ENCODE assay signal across 8 cellular contexts in the genomic region with DNA sequence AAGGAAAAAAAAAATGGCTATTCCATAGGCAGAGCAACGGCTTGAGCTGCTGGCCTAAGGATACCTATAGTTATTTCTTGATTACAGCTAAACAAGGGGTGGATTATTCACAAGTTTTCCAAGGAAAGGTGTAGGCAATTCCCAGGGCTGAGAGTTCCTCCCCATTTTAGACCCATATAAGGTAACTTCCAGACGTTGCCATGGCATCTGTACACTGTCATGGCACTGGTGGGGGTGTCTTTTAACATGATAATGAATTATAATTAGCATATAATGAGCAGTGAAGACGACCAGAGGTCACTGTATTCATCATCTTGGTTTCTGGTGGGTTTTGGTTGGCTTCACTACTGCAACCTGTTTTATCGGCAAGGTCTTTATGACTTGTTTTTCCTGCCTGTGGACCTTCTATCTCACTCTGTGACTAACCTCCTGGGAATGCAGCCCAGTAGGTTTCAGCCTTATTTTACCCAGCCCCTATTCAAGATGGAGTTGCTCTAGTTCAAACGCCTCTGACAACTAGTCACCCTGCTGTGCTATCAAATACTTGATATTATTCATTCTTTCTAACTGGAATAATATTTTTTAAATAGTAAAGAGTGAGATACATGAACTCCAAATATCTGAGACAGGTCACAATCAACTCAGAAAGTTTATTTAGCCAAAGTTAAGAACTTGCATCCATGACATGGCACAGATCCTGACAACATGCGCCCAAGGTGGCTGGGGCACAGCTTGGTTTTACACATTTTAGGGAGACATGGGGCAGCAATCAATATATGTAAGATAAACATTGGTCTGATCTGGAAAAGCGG. TPM values are rescaled to one million over a fixed set of nuclear protein-coding genes. Genes with fewer than 3 reads are reported as not detected.
DNase-seq lines count a peak whose midpoint lies in the region; ATAC-seq and TF ChIP-seq lines count a peak whose summit lies in the region.

No MANE protein-coding gene starts in this region.

- peak overlapping the region; percentile 66 to 93 (median 86) for H3K4me2 ChIP-seq in BLaER1 treated with 17β-estradiol and CSF1 and Interleukin-3, amounts not matched to agents 10 nM and 100 nM
- H3K4me2 ChIP-seq in Loucy (ENCODE audit: low read depth, low read length, poor library complexity, severe bottlenecking), result peak overlapping the region; percentile 86

- no peaks in the 10 kb centered on the region for H3K9me2 ChIP-seq in Loucy (replicated peaks; ENCODE audit: low read depth, low read length)

- no peaks in the 10 kb centered on the region for H4K20me1 ChIP-seq in BLaER1 treated with 17β-estradiol and CSF1 and Interleukin-3, amounts not matched to agents 10 nM and 100 nM
- peaks cover 5% of the 10 kb centered on the region for H4K20me1 ChIP-seq in Loucy (ENCODE audit: insufficient read depth, low read length, poor library complexity, severe bottlenecking)

- no peaks in the 10 kb centered on the region for H3K9me3 ChIP-seq in BLaER1 treated with 17β-estradiol and CSF1 and Interleukin-3, amounts not matched to agents 10 nM and 100 nM (replicated peaks in 1 of 11)
- no peaks in the 10 kb centered on the region for H3K9me3 ChIP-seq in Loucy (ENCODE audit: insufficient read depth, low read depth, low read length)
- no peaks in the 10 kb centered on the region for H3K9me3 ChIP-seq in muscle layer of colon (ENCODE audit: low read length)

- peak overlapping the region; percentile 51 for H3K27ac Mint-ChIP-seq in chondrocyte (ENCODE audit: unreplicated experiment)

- no peak overlapping the region for H2AFZ ChIP-seq in Loucy (ENCODE audit: low read length)

- H3F3A ChIP-seq in Loucy (ENCODE audit: low read depth), result peaks cover 2% of the 10 kb centered on the region; the same call in 1 of the 2 replicates

- H3K4me1 ChIP-seq in BLaER1 treated with 17β-estradiol and CSF1 and Interleukin-3, amounts not matched to agents 10 nM and 100 nM, result peaks cover 15 to 29% (median 23%) of the 10 kb centered on the region in 10 experiments
- H3K4me1 ChIP-seq in Loucy (ENCODE audit: insufficient read depth, low read length, poor library complexity, severe bottlenecking) (peaks cover 34% of the 10 kb centered on the region), muscle layer of colon (ENCODE audit: insufficient read depth, low read length) (peaks cover 23% of the 10 kb centered on the region)

- H3K4me1 Mint-ChIP-seq in chondrocyte (ENCODE audit: low read depth), result peaks cover 23% of the 10 kb centered on the region

- H3K79me2 ChIP-seq in Loucy (ENCODE audit: insufficient read depth, low read length), result peaks cover 41% of the 10 kb centered on the region

- H3K4me3 Mint-ChIP-seq in chondrocyte (ENCODE audit: unreplicated experiment), result peak overlapping the region; percentile 100

- no peak for DNase-seq in chondrocyte (ENCODE audit: low spot score)
- DNase-seq in GM19238 (ENCODE audit: insufficient read length, low spot score), result no peak
- no peak for DNase-seq in middle frontal gyrus (ENCODE audit: extremely low spot score, low spot score)
- DNase-seq in mesenteric fat pad (ENCODE audit: low spot score), result no peak

- no peak for TF ChIP-seq CTCF in Loucy (conservative IDR thresholded peaks at IDR 0.05; ENCODE audit: low read length)
- no peak for TF ChIP-seq CTCF in chondrocyte (IDR thresholded peaks at IDR 0.05)

- peak overlapping the region; percentile 75 to 95 (median 82) for H3K4me3 ChIP-seq in BLaER1 treated with 17β-estradiol and CSF1 and Interleukin-3, amounts not matched to agents 10 nM and 100 nM
- H3K4me3 ChIP-seq in Loucy (ENCODE audit: low read length, poor library complexity, severe bottlenecking) (peak overlapping the region; percentile 93), muscle layer of colon (ENCODE audit: low read depth in 1 of 2, low read length in 2 of 2) (peak overlapping the region; percentile 18 to 64)

- no peak overlapping the region for H3K27ac ChIP-seq in BLaER1 treated with 17β-estradiol and CSF1 and Interleukin-3, amounts not matched to agents 10 nM and 100 nM
- no peak overlapping the region for H3K27ac ChIP-seq in muscle layer of colon (ENCODE audit: low read depth, low read length)

- H3K27me3 Mint-ChIP-seq in chondrocyte (ENCODE audit: low read depth), result no peaks in the 10 kb centered on the region

- H3K36me3 Mint-ChIP-seq in chondrocyte (ENCODE audit: low read depth), result no peaks in the 10 kb centered on the region

- no peaks in the 10 kb centered on the region for H3K27me3 ChIP-seq in BLaER1 treated with 17β-estradiol and CSF1 and Interleukin-3, amounts not matched to agents 10 nM and 100 nM
- H3K27me3 ChIP-seq in Loucy (ENCODE audit: insufficient read depth, low read length, poor library complexity, severe bottlenecking) (no peaks in the 10 kb centered on the region), muscle layer of colon (ENCODE audit: control insufficient read depth in 1 of 2, insufficient read depth in 2 of 2, low read length in 2 of 2) (no peaks in the 10 kb centered on the region)

- peaks cover 4 to 14% (median 5%) of the 10 kb centered on the region in 11 experiments; a peak in 18 of 22 replicates for H3K36me3 ChIP-seq in BLaER1 treated with 17β-estradiol and CSF1 and Interleukin-3, amounts not matched to agents 10 nM and 100 nM
- H3K36me3 ChIP-seq in Loucy (ENCODE audit: insufficient read depth, low read length), result no peaks in the 10 kb centered on the region
- no peaks in the 10 kb centered on the region for H3K36me3 ChIP-seq in muscle layer of colon (ENCODE audit: insufficient read depth, low read length)

- no peak for ATAC-seq in GM19455 (IDR thresholded peaks at IDR 0.05; ENCODE audit: unreplicated experiment)

- H3K9ac ChIP-seq in BLaER1 treated with 17β-estradiol and CSF1 and Interleukin-3, amounts not matched to agents 10 nM and 100 nM, result peak overlapping the region in 9 of 11 experiments; percentile 94 to 99 (median 97); a peak in 12 of 22 replicates
- H3K9ac ChIP-seq in Loucy (ENCODE audit: low read depth, low read length, poor library complexity, severe bottlenecking) (peak overlapping the region; percentile 93), muscle layer of colon (ENCODE audit: low read length) (no peak overlapping the region)

- no peaks in the 10 kb centered on the region for H3K9me3 Mint-ChIP-seq in chondrocyte (ENCODE audit: low read depth)

RNA-seq across cellular contexts. Expression of a gene that starts 1.4 kb away (rescaled TPM):
- total RNA-seq in chondrocyte, result 24.5 to 28.2 TPM (median 25.3 TPM) in 3 replicates
- 23.0 TPM for total RNA-seq in mesenteric fat pad

RNA-seq across cellular contexts. Expression of a gene that starts 42.7 kb away (rescaled TPM):
- total RNA-seq in chondrocyte (not detected in 3 replicates), mesenteric fat pad (16.6 TPM)

Comparison
In these comparisons a context has a peak if more than half of its experiments do, and no peak if none do; other contexts are left out.
1. H3K4me3 ChIP-seq: peak in every context shown above with its lines; median percentile 93 in Loucy; 82 in BLaER1 treated with 17β-estradiol and CSF1 and Interleukin-3, amounts not matched to agents 10 nM and 100 nM; 41 in muscle layer of colon.
2. RNA of a gene that starts 42.7 kb away (total RNA-seq): 16.6 TPM in mesenteric fat pad (single experiment); not detected in chondrocyte; every median in the first group is over 10 times any median in the second.